Comparison of ENCODE assay signal across 1 cellular context in the genomic region with DNA sequence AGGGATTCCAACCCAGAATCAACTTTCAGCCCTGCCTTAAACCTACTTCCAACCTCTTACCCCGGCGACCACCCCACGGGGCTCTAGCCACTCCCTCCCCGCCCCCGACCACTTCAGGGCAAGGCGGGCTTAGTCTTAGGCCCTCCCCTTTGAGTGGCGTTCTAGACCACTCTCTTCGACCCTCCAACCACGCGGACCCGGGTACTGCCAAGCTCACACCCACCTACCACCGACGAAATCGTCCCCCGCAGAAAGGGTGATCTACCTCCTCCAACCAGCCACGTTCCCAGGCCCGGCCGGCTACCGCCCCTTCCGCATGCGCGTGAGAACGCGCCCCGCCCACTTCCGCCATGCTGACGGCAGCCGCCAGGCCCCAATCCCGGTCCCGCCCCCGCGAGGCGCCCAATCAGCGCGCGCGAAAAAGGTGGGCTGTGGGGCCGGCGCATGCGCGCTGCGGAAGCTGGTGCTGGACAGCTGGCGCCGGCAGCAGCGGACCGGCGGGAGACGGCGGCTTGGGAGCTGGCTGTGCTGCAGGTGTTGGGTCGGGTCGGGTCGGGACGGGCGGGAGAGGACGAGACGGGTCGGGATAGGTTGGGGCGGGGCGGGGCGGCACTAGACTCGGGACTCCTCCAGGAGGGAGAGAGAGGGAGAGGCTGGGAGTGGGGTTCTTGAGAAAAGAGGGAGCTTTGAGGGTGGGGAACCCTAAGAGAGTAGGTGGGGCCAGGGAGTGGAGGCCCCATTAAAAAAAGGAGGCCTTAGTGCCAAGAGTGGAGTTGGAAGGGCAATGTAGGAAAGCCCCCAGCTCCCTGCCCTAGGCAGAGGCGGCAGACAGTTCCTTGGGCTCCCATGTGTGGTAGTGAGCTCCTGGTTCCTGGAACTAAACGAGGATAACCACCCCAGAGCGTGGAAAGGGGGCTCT.
TF ChIP-seq lines count a peak whose summit lies in the region.

A gene with protein sequence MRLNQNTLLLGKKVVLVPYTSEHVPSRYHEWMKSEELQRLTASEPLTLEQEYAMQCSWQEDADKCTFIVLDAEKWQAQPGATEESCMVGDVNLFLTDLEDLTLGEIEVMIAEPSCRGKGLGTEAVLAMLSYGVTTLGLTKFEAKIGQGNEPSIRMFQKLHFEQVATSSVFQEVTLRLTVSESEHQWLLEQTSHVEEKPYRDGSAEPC (minus strand): TSS at position 302 of the 919 bp plus-strand sequence. CDS start 647 bp downstream, outside the sequence.

TF ChIP-seq in HEK293, 187 proteins besides CTCF, POLR2A, EP300 and RAD21 (continued from another document and continues in another):
- TF ChIP-seq ZNF48 (tag by site-specific recombination; IDR thresholded peaks at IDR 0.05): no peak
- no peak for TF ChIP-seq ZNF658 (tag by site-specific recombination; IDR thresholded peaks at IDR 0.05)
- TF ChIP-seq ZFP37 (tag by site-specific recombination; IDR thresholded peaks at IDR 0.05): no peak
- TF ChIP-seq ZNF354C (tag by site-specific recombination; IDR thresholded peaks at IDR 0.05; ENCODE audit: borderline replicate concordance, low read depth): no peak
- TF ChIP-seq, protein P1, sequence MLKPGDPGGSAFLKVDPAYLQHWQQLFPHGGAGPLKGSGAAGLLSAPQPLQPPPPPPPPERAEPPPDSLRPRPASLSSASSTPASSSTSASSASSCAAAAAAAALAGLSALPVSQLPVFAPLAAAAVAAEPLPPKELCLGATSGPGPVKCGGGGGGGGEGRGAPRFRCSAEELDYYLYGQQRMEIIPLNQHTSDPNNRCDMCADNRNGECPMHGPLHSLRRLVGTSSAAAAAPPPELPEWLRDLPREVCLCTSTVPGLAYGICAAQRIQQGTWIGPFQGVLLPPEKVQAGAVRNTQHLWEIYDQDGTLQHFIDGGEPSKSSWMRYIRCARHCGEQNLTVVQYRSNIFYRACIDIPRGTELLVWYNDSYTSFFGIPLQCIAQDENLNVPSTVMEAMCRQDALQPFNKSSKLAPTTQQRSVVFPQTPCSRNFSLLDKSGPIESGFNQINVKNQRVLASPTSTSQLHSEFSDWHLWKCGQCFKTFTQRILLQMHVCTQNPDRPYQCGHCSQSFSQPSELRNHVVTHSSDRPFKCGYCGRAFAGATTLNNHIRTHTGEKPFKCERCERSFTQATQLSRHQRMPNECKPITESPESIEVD (tag by site-specific recombination; IDR thresholded peaks at IDR 0.05): no peak
- TF ChIP-seq, protein P2, sequence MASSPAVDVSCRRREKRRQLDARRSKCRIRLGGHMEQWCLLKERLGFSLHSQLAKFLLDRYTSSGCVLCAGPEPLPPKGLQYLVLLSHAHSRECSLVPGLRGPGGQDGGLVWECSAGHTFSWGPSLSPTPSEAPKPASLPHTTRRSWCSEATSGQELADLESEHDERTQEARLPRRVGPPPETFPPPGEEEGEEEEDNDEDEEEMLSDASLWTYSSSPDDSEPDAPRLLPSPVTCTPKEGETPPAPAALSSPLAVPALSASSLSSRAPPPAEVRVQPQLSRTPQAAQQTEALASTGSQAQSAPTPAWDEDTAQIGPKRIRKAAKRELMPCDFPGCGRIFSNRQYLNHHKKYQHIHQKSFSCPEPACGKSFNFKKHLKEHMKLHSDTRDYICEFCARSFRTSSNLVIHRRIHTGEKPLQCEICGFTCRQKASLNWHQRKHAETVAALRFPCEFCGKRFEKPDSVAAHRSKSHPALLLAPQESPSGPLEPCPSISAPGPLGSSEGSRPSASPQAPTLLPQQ (tag by site-specific recombination; IDR thresholded peaks at IDR 0.05): peak; percentile 88
- no peak for TF ChIP-seq ZNF169 (tag by site-specific recombination; IDR thresholded peaks at IDR 0.05)
- TF ChIP-seq, protein P3, sequence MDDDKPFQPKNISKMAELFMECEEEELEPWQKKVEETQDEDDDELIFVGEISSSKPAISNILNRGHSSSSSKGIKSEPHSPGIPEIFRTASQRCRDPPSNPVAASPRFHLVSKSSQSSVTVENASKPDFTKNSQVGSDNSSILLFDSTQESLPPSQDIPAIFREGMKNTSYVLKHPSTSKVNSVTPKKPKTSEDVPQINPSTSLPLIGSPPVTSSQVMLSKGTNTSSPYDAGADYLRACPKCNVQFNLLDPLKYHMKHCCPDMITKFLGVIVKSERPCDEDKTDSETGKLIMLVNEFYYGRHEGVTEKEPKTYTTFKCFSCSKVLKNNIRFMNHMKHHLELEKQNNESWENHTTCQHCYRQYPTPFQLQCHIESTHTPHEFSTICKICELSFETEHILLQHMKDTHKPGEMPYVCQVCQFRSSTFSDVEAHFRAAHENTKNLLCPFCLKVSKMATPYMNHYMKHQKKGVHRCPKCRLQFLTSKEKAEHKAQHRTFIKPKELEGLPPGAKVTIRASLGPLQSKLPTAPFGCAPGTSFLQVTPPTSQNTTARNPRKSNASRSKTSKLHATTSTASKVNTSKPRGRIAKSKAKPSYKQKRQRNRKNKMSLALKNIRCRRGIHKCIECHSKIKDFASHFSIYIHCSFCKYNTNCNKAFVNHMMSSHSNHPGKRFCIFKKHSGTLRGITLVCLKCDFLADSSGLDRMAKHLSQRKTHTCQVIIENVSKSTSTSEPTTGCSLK (tag by site-specific recombination; IDR thresholded peaks at IDR 0.05): no peak
- no peak for TF ChIP-seq ZNF830 (tag by site-specific recombination; IDR thresholded peaks at IDR 0.05; ENCODE audit: low read depth)
- TF ChIP-seq MYNN (tag by site-specific recombination; IDR thresholded peaks at IDR 0.05; ENCODE audit: borderline replicate concordance): no peak
- TF ChIP-seq, protein P4, sequence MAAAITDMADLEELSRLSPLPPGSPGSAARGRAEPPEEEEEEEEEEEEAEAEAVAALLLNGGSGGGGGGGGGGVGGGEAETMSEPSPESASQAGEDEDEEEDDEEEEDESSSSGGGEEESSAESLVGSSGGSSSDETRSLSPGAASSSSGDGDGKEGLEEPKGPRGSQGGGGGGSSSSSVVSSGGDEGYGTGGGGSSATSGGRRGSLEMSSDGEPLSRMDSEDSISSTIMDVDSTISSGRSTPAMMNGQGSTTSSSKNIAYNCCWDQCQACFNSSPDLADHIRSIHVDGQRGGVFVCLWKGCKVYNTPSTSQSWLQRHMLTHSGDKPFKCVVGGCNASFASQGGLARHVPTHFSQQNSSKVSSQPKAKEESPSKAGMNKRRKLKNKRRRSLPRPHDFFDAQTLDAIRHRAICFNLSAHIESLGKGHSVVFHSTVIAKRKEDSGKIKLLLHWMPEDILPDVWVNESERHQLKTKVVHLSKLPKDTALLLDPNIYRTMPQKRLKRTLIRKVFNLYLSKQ (tag by site-specific recombination; IDR thresholded peaks at IDR 0.05; ENCODE audit: borderline replicate concordance): no peak
- TF ChIP-seq ZNF624 (tag by site-specific recombination; IDR thresholded peaks at IDR 0.05): no peak
- no peak for TF ChIP-seq ZNF248 (tag by site-specific recombination; IDR thresholded peaks at IDR 0.05)
- no peak for TF ChIP-seq HOXC10 (CRISPR knock-in tag; IDR thresholded peaks at IDR 0.05)
- TF ChIP-seq ZNF785 (tag by site-specific recombination; IDR thresholded peaks at IDR 0.05): no peak
- peak; percentile 94 for TF ChIP-seq GLIS2 (tag by site-specific recombination; IDR thresholded peaks at IDR 0.05)
- TF ChIP-seq, protein P5, sequence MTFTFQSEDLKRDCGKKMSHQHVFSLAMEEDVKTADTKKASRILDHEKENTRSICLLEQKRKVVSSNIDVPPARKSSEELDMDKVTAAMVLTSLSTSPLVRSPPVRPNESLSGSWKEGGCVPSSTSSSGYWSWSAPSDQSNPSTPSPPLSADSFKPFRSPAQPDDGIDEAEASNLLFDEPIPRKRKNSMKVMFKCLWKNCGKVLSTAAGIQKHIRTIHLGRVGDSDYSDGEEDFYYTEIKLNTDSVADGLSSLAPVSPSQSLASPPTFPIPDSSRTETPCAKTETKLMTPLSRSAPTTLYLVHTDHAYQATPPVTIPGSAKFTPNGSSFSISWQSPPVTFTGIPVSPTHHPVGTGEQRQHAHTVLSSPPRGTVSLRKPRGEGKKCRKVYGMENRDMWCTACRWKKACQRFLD (tag by site-specific recombination; IDR thresholded peaks at IDR 0.05): peak; percentile 76; the same call in 1 of the 2 replicates
- TF ChIP-seq ZNF585B (tag by site-specific recombination; IDR thresholded peaks at IDR 0.05): no peak
- no peak for TF ChIP-seq ZNF211 (tag by site-specific recombination; IDR thresholded peaks at IDR 0.05; ENCODE audit: low read depth)
- no peak for TF ChIP-seq OVOL3 (tag by site-specific recombination; IDR thresholded peaks at IDR 0.05)
- TF ChIP-seq ZIC2 (tag by site-specific recombination; IDR thresholded peaks at IDR 0.05): no peak
- no peak for TF ChIP-seq ZNF239 (tag by site-specific recombination; IDR thresholded peaks at IDR 0.05)
- TF ChIP-seq ZNF274 (IDR thresholded peaks at IDR 0.05; ENCODE audit: low read length): no peak
- no peak for TF ChIP-seq ZNF274 (tag by site-specific recombination; IDR thresholded peaks at IDR 0.05; ENCODE audit: borderline replicate concordance)
- TF ChIP-seq SP7 (tag by site-specific recombination; IDR thresholded peaks at IDR 0.05): peak; percentile 66; the same call in 1 of the 2 replicates
- TF ChIP-seq ZNF670 (tag by site-specific recombination; IDR thresholded peaks at IDR 0.05; ENCODE audit: low read depth): no peak
- no peak for TF ChIP-seq ZNF202 (tag by site-specific recombination; IDR thresholded peaks at IDR 0.05; ENCODE audit: borderline replicate concordance)
- no peak for TF ChIP-seq ZNF292 (tag by site-specific recombination; IDR thresholded peaks at IDR 0.05; ENCODE audit: borderline replicate concordance, low read depth)
- TF ChIP-seq ZNF223 (tag by site-specific recombination; IDR thresholded peaks at IDR 0.05): peak; percentile 77
- TF ChIP-seq ZNF37A (tag by site-specific recombination; IDR thresholded peaks at IDR 0.05): no peak
- TF ChIP-seq SCRT2 (tag by site-specific recombination; IDR thresholded peaks at IDR 0.05): no peak
- TF ChIP-seq ZNF514 (tag by site-specific recombination; IDR thresholded peaks at IDR 0.05): no peak
- TF ChIP-seq, protein P6, sequence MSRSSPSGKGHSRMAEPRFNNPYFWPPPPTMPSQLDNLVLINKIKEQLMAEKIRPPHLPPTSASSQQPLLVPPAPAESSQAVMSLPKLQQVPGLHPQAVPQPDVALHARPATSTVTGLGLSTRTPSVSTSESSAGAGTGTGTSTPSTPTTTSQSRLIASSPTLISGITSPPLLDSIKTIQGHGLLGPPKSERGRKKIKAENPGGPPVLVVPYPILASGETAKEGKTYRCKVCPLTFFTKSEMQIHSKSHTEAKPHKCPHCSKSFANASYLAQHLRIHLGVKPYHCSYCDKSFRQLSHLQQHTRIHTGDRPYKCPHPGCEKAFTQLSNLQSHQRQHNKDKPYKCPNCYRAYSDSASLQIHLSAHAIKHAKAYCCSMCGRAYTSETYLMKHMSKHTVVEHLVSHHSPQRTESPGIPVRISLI (tag by site-specific recombination; IDR thresholded peaks at IDR 0.05): no peak
- TF ChIP-seq ZNF701 (tag by site-specific recombination; IDR thresholded peaks at IDR 0.05): no peak
- TF ChIP-seq ZNF221 (tag by site-specific recombination; IDR thresholded peaks at IDR 0.05; ENCODE audit: borderline replicate concordance): no peak
- no peak for TF ChIP-seq ZNF768 (tag by site-specific recombination; IDR thresholded peaks at IDR 0.05)
- TF ChIP-seq ZNF529 (tag by site-specific recombination; IDR thresholded peaks at IDR 0.05; ENCODE audit: insufficient replicate concordance): no peak
- TF ChIP-seq, protein P7, sequence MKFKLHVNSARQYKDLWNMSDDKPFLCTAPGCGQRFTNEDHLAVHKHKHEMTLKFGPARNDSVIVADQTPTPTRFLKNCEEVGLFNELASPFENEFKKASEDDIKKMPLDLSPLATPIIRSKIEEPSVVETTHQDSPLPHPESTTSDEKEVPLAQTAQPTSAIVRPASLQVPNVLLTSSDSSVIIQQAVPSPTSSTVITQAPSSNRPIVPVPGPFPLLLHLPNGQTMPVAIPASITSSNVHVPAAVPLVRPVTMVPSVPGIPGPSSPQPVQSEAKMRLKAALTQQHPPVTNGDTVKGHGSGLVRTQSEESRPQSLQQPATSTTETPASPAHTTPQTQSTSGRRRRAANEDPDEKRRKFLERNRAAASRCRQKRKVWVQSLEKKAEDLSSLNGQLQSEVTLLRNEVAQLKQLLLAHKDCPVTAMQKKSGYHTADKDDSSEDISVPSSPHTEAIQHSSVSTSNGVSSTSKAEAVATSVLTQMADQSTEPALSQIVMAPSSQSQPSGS (tag by site-specific recombination; IDR thresholded peaks at IDR 0.05; ENCODE audit: low read depth): no peak
- no peak for TF ChIP-seq ZNF266 (tag by site-specific recombination; IDR thresholded peaks at IDR 0.05; ENCODE audit: low read depth)
- no peak for TF ChIP-seq ZNF302 (tag by site-specific recombination; IDR thresholded peaks at IDR 0.05; ENCODE audit: low read depth)
- 0 out of 2 replicates have a peak, but pooled peaks have one; percentile 23 for TF ChIP-seq ZBTB48 (tag by site-specific recombination; IDR thresholded peaks at IDR 0.05)
- no peak for TF ChIP-seq ZNF626 (tag by site-specific recombination; IDR thresholded peaks at IDR 0.05)
- TF ChIP-seq ZNF214 (tag by site-specific recombination; IDR thresholded peaks at IDR 0.05; ENCODE audit: borderline replicate concordance): no peak
- 0 out of 2 replicates have a peak, but pooled peaks have one; percentile 40 for TF ChIP-seq ZNF24 (tag by site-specific recombination; IDR thresholded peaks at IDR 0.05)
- TF ChIP-seq ZSCAN23 (tag by site-specific recombination; IDR thresholded peaks at IDR 0.05): no peak
- TF ChIP-seq, protein P8, sequence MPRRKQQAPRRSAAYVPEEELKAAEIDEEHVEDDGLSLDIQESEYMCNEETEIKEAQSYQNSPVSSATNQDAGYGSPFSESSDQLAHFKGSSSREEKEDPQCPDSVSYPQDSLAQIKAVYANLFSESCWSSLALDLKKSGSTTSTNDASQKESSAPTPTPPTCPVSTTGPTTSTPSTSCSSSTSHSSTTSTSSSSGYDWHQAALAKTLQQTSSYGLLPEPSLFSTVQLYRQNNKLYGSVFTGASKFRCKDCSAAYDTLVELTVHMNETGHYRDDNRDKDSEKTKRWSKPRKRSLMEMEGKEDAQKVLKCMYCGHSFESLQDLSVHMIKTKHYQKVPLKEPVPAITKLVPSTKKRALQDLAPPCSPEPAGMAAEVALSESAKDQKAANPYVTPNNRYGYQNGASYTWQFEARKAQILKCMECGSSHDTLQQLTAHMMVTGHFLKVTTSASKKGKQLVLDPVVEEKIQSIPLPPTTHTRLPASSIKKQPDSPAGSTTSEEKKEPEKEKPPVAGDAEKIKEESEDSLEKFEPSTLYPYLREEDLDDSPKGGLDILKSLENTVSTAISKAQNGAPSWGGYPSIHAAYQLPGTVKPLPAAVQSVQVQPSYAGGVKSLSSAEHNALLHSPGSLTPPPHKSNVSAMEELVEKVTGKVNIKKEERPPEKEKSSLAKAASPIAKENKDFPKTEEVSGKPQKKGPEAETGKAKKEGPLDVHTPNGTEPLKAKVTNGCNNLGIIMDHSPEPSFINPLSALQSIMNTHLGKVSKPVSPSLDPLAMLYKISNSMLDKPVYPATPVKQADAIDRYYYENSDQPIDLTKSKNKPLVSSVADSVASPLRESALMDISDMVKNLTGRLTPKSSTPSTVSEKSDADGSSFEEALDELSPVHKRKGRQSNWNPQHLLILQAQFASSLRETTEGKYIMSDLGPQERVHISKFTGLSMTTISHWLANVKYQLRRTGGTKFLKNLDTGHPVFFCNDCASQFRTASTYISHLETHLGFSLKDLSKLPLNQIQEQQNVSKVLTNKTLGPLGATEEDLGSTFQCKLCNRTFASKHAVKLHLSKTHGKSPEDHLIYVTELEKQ (tag by site-specific recombination; IDR thresholded peaks at IDR 0.05; ENCODE audit: borderline replicate concordance): no peak
